13 cellular contexts compared by ENCODE assay signal in the genomic region with DNA sequence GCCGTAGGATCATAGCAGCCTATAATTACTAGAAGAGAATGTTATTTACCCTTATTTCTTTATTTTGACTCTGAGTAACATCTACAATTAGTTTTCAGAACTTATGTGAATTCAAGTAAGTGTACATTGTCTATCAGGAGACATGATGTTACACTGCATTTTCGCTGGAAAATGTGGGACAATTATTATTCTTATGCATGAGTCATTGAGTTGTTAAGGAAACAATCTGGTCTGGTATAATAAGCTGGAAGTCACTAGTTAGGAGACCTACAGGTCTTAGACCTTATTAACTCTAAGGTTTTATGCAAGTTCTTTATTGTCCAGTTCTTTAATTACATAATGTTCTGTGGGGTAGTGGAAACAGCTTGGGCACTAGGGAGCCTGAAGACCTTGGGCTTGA. TPM values are rescaled to one million over a fixed set of nuclear protein-coding genes. Genes with fewer than 3 reads are reported as not detected.
DNase-seq lines count a peak whose midpoint lies in the region; ATAC-seq, FAIRE-seq and TF ChIP-seq lines count a peak whose summit lies in the region.
"Had no signal": no experiment of that assay in that cellular context is flagged by ENCODE, and none has a peak within 500 bp of the region (broad histone marks: within the 10 kb centered on the region; RNA-seq: fewer than 3 reads in every experiment).

No MANE protein-coding gene starts in this region.

- peak overlapping the region; percentile 71 for H3K27ac Mint-ChIP-seq in HFFc6
- H3K27ac Mint-ChIP-seq: activated CD8-positive, alpha-beta memory T cell treated with anti-CD3 and anti-CD28 coated beads, Interleukin-2, amount 10 ng/mL, durations not matched to agents 7 days and 5 days; activated naive CD8-positive, alpha-beta T cell had no signal

- TF ChIP-seq EP300 in GM12878 (IDR thresholded peaks at IDR 0.05; ENCODE audit: borderline replicate concordance in 1 of 2, control insufficient read depth in 1 of 2, low read depth in 2 of 2, low read length in 2 of 2) = no peak

- no peaks in the 10 kb centered on the region for H3K9me3 Mint-ChIP-seq in HFFc6

- FAIRE-seq in GM12878 (lab: Jason Lieb, UNC) (no peak), keratinocyte (lab: Jason Lieb, UNC) (no peak), urothelium cell line (lab: Jason Lieb, UNC) (no peak)
- FAIRE-seq: GM18507 had no signal

- intact Hi-C loops in GM12878 (cut with micrococcal nuclease; ENCODE audit: unreplicated experiment) = no loop called here

- peak overlapping the region; percentile 7; the same call in 1 of the 2 replicates for H3K4me3 Mint-ChIP-seq in HFFc6
- H3K4me3 Mint-ChIP-seq: activated CD8-positive, alpha-beta memory T cell treated with anti-CD3 and anti-CD28 coated beads, Interleukin-2, amount 10 ng/mL, durations not matched to agents 7 days and 5 days; activated naive CD8-positive, alpha-beta T cell had no signal

- H3K4me3 ChIP-seq in GM12878 = no peak overlapping the region
- no peak overlapping the region for H3K4me3 ChIP-seq in keratinocyte (ENCODE audit: control insufficient read depth in 2 of 3, extremely low read depth in 1 of 3, insufficient read depth in 2 of 3, low read depth in 1 of 3, low read length in 3 of 3)
- H3K4me3 ChIP-seq: dorsolateral prefrontal cortex, lung had no signal

- POLR2A ChIA-PET in GM12878 (lab: Charles Lee) = interaction anchor here (0.6 to 1.0 kb wide), 2 partner anchors 15 to 42 kb away, joined by 3 to 7 read pairs; no protein-coding TSS in a partner anchor

- no peaks in the 10 kb centered on the region; the same call in 2 of the 3 replicates for H3K9me3 ChIP-seq in GM12878 (replicated peaks; ENCODE audit: control insufficient read depth, insufficient read depth, low read length)
- no peaks in the 10 kb centered on the region for H3K9me3 ChIP-seq in keratinocyte (ENCODE audit: control insufficient read depth, low read depth, low read length)

- H2AFZ ChIP-seq in GM12878 (ENCODE audit: control insufficient read depth, low read depth, low read length) (no peak overlapping the region), keratinocyte (ENCODE audit: control insufficient read depth, low read length) (no peak overlapping the region)

- H3K27me3 Mint-ChIP-seq in HFFc6 (ENCODE audit: insufficient read depth) = peaks cover 1% of the 10 kb centered on the region; the same call in 1 of the 2 replicates
- H3K27me3 Mint-ChIP-seq: activated CD8-positive, alpha-beta memory T cell treated with anti-CD3 and anti-CD28 coated beads, Interleukin-2, amount 10 ng/mL, durations not matched to agents 7 days and 5 days; activated naive CD8-positive, alpha-beta T cell had no signal

- ATAC-seq in GM12878 = no peak
- ATAC-seq in HG02885 (IDR thresholded peaks at IDR 0.05; ENCODE audit: poor library complexity, unreplicated experiment) = no peak
- ATAC-seq: activated CD8-positive, alpha-beta memory T cell treated with anti-CD3 and anti-CD28 coated beads, Interleukin-2, amount 10 ng/mL, durations not matched to agents 7 days and 5 days had no signal

- RAD21 ChIA-PET in GM12878 (lab: Charles Lee; ENCODE audit: unreplicated experiment) = no interaction called here

- H3K36me3 ChIP-seq in GM12878 (ENCODE audit: control insufficient read depth in 2 of 2, insufficient read depth in 2 of 2, low read length in 1 of 2) (no peaks in the 10 kb centered on the region), keratinocyte (ENCODE audit: control insufficient read depth in 2 of 2, extremely low read depth in 1 of 2, insufficient read depth in 2 of 2, low read length in 2 of 2) (no peaks in the 10 kb centered on the region)

- H3K4me1 ChIP-seq in GM12878 (ENCODE audit: control insufficient read depth, insufficient read depth, low read length) = peaks cover 8% of the 10 kb centered on the region; the same call in 1 of the 2 replicates
- peaks cover 56% of the 10 kb centered on the region for H3K4me1 ChIP-seq in keratinocyte (ENCODE audit: control insufficient read depth, extremely low read depth, insufficient read depth, low read length)

- SMC1A ChIA-PET in GM12878 (lab: Charles Lee; ENCODE audit: uncharacterized antibody, unreplicated experiment) = interaction anchor here (0.9 to 4.3 kb wide), 10 partner anchors 10 to 142 kb away, joined by 3 to 22 read pairs (median 4); no protein-coding TSS in a partner anchor

- no peak for TF ChIP-seq RAD21 in GM12878 (IDR thresholded peaks at IDR 0.05; ENCODE audit: insufficient read depth, low read depth, low read length)

- H3K9ac ChIP-seq in GM12878 (ENCODE audit: control insufficient read depth, insufficient read depth, low read length) (no peak overlapping the region), keratinocyte (ENCODE audit: control insufficient read depth, extremely low read depth, insufficient read depth, low read length) (no peak overlapping the region)

- peak overlapping the region; percentile 22; the same call in 1 of the 2 replicates for H3K4me2 ChIP-seq in GM12878 (ENCODE audit: control insufficient read depth, insufficient read depth)
- peak overlapping the region; percentile 30 for H3K4me2 ChIP-seq in keratinocyte (ENCODE audit: control insufficient read depth, extremely low read depth, insufficient read depth, low read depth, low read length)

- H3K4me1 Mint-ChIP-seq in HFFc6 (ENCODE audit: low read depth) = peaks cover 18% of the 10 kb centered on the region

- H4K20me1 ChIP-seq in GM12878 (ENCODE audit: control insufficient read depth, insufficient read depth) = no peaks in the 10 kb centered on the region
- peaks cover 16% of the 10 kb centered on the region for H4K20me1 ChIP-seq in keratinocyte (ENCODE audit: control insufficient read depth, extremely low read depth, insufficient read depth, low read length)

- no peaks in the 10 kb centered on the region for H3K27me3 ChIP-seq in GM12878 (replicated peaks in 1 of 2; ENCODE audit: control insufficient read depth in 2 of 2, insufficient read depth in 2 of 2, low read length in 1 of 2)
- H3K27me3 ChIP-seq in keratinocyte (ENCODE audit: control insufficient read depth, extremely low read depth, insufficient read depth, low read length) = no peaks in the 10 kb centered on the region
- H3K27me3 ChIP-seq: dorsolateral prefrontal cortex had no signal

- WGBS in GM12878 (ENCODE audit: insufficient coverage, insufficient replicate concordance, low lambda C conversion rate, missing lambda C conversion rate) = 93% methylated on average over 2 of the region's 2 CpGs

- H3K79me2 ChIP-seq in GM12878 (ENCODE audit: control insufficient read depth, insufficient read depth, low read length) (peaks cover 93% of the 10 kb centered on the region), keratinocyte (ENCODE audit: control insufficient read depth, insufficient read depth, low read length) (peaks cover 97% of the 10 kb centered on the region)

- in situ Hi-C loops in GM12878 (cut with MboI) = no loop called here

- DNase-seq in AG08395 (ENCODE audit: low spot score) = peak; percentile 7
- peak; percentile 41 for DNase-seq in HFFc6
- no peak for DNase-seq in GM12878 (ENCODE audit: low read depth, low spot score)
- no peak for DNase-seq in keratinocyte (ENCODE audit: low read depth, low spot score)
- no peak for DNase-seq in NCI-H2081 (lab: John Stamatoyannopoulos, UW)
- DNase-seq in GM20000 (ENCODE audit: low spot score) = no peak
- DNase-seq in urothelium cell line (ENCODE audit: low spot score) = no peak
- DNase-seq: activated CD8-positive, alpha-beta memory T cell treated with anti-CD3 and anti-CD28 coated beads, Interleukin-2, amount 10 ng/mL, durations not matched to agents 7 days and 5 days; dorsolateral prefrontal cortex had no signal

- H3K36me3 Mint-ChIP-seq in HFFc6 (ENCODE audit: low read depth) = no peaks in the 10 kb centered on the region
- H3K36me3 Mint-ChIP-seq: activated naive CD8-positive, alpha-beta T cell had no signal

- no peak for TF ChIP-seq POLR2A in GM12878 (IDR thresholded peaks at IDR 0.05; ENCODE audit: low read depth, low read length)

- no peak for TF ChIP-seq CTCF in HFFc6 (IDR thresholded peaks at IDR 0.05)
- no peak for TF ChIP-seq CTCF in GM12878 (IDR thresholded peaks at IDR 0.05 in 2 of 3, conservative IDR thresholded peaks at IDR 0.05 in 1 of 3; ENCODE audit: control insufficient read depth in 2 of 3, extremely low read depth in 1 of 3, insufficient read depth in 1 of 3, low read depth in 3 of 3, low read length in 3 of 3)
- TF ChIP-seq CTCF in keratinocyte (optimal IDR thresholded peaks at IDR 0.05 in 1 of 3, IDR thresholded peaks at IDR 0.05 in 1 of 3, conservative IDR thresholded peaks at IDR 0.05 in 1 of 3; ENCODE audit: extremely low read depth in 1 of 3, insufficient read depth in 2 of 3, low read length in 3 of 3) = no peak
- no peak for TF ChIP-seq CTCF in GM20000 (IDR thresholded peaks at IDR 0.05; ENCODE audit: extremely low read depth, missing control alignments)

- dilution Hi-C loops in keratinocyte (cut with MboI; ENCODE audit: extremely low pct_ligation_motif_present, low sequenced_read_pairs) = no loop called here

- CTCF ChIA-PET in GM12878 (lab: Yijun Ruan, JAX) = interaction anchor here (0.9 to 1.1 kb wide), 4 partner anchors 12 to 148 kb away, joined by 3 read pairs; no protein-coding TSS in a partner anchor

- H3K27ac ChIP-seq in GM12878 (ENCODE audit: control insufficient read depth, insufficient read depth) = no peak overlapping the region
- peak overlapping the region; percentile 39 for H3K27ac ChIP-seq in keratinocyte (ENCODE audit: control insufficient read depth, insufficient read depth, low read length)

- H3K9me1 ChIP-seq in keratinocyte (ENCODE audit: control insufficient read depth, extremely low read depth, insufficient read depth, low read length) = peaks cover 4% of the 10 kb centered on the region

- BruUV-seq in GM12878 (replicated peaks; lab: Mats Ljungman, UMichigan) = no TSS peak

RNA-seq across cellular contexts. Expression of gene KTN1, which starts 5.8 kb away (rescaled TPM):
- 100 to 1,000 TPM; 135 to 175 (median 148) TPM for total RNA-seq in HFFc6 (2021; fragmentation: NEBNext Ultra II Directional; extraction: Animal tissue kit (Norgen Biotek cat#: 25700))
- 248 and 283 TPM in 2 replicates for total RNA-seq in GM12878 (2013; cell fraction: nucleolus; rRNA removed)
- total RNA-seq in GM12878 (2014; rRNA removed) (56.5 and 76.5 TPM in 2 replicates), GM12878 (2014; rRNA removed; fragmentation: Illumina TruSeq; extraction: Trizol) (149 and 150 TPM in 2 replicates), GM12878 (2021) (87.5 and 92.1 TPM in 2 replicates)
- polyA plus RNA-seq in GM12878 (2011; ENCODE audit: low read depth) = 33.0 TPM
- polyA plus RNA-seq in GM12878 (2011; rRNA removed) (81.0 and 164 TPM in 2 replicates), GM12878 (2014; fragmentation: Illumina TruSeq; extraction: Trizol) (109 and 134 TPM in 2 replicates), GM12878 (2014; fragmentation: Nextera tagmentation; extraction: Ambion mirVana) (10 to 100 TPM; 52.9 to 79.5 TPM), GM12878 (2014; rRNA removed) (42.5 and 50.6 TPM in 2 replicates), GM12878 (2016; fragmentation: Nextera tagmentation; extraction: Ambion mirVana) (100 to 1,000 TPM; 112 to 154 TPM), keratinocyte (62.6 to 121 TPM (median 81.3 TPM) in 3 replicates)
- 14.2 and 15.8 TPM in 2 replicates for polyA plus RNA-seq in GM12878 (2011; cell fraction: cytosol; rRNA removed)
- 75.8 and 81.3 TPM in 2 replicates for polyA plus RNA-seq in GM12878 (2011; cell fraction: nucleus; rRNA removed)
- polyA plus RNA-seq in GM12878 (2012) = 53.8 and 73.2 TPM in 2 replicates
- polyA minus RNA-seq in GM12878 (2011; rRNA and poly(A)+ RNA removed) = 30.6 and 47.9 TPM in 2 replicates
- 24.3 and 33.7 TPM in 2 replicates for polyA minus RNA-seq in GM12878 (2011; cell fraction: cytosol; rRNA and poly(A)+ RNA removed)
- polyA minus RNA-seq in GM12878 (2011; cell fraction: nucleus; rRNA and poly(A)+ RNA removed) = 87.5 and 128 TPM in 2 replicates
- 353 TPM for polyA plus RNA-seq in keratinocyte (2011; ENCODE audit: low read depth)
- 51.6 and 77.8 TPM in 2 replicates for polyA plus RNA-seq in keratinocyte (2011; cell fraction: cytosol; rRNA removed)
- polyA plus RNA-seq in keratinocyte (2011; cell fraction: nucleus; rRNA removed) = 72.4 and 135 TPM in 2 replicates
- polyA plus RNA-seq in keratinocyte (2012; ENCODE audit: low replicate concordance) = 70.7 and 116 TPM in 2 replicates
- 5.2 to 65.1 TPM (median 21.7 TPM) in 3 replicates for polyA minus RNA-seq in keratinocyte
- polyA minus RNA-seq in keratinocyte (2011; cell fraction: cytosol; rRNA and poly(A)+ RNA removed) = 63.1 TPM
- polyA minus RNA-seq in keratinocyte (2011; cell fraction: nucleus; rRNA and poly(A)+ RNA removed) = 67.3 and 125 TPM in 2 replicates

Comparison
In these comparisons a context has a peak if more than half of its experiments do, and no peak if none do; other contexts are left out.
1. DNase-seq: peak in AG08395 (single experiment) and HFFc6 (single experiment); none in GM12878 (single experiment), keratinocyte (single experiment), NCI-H2081 (0 of 2), GM20000 (single experiment) and urothelium cell line (single experiment).